In the genomic region with DNA sequence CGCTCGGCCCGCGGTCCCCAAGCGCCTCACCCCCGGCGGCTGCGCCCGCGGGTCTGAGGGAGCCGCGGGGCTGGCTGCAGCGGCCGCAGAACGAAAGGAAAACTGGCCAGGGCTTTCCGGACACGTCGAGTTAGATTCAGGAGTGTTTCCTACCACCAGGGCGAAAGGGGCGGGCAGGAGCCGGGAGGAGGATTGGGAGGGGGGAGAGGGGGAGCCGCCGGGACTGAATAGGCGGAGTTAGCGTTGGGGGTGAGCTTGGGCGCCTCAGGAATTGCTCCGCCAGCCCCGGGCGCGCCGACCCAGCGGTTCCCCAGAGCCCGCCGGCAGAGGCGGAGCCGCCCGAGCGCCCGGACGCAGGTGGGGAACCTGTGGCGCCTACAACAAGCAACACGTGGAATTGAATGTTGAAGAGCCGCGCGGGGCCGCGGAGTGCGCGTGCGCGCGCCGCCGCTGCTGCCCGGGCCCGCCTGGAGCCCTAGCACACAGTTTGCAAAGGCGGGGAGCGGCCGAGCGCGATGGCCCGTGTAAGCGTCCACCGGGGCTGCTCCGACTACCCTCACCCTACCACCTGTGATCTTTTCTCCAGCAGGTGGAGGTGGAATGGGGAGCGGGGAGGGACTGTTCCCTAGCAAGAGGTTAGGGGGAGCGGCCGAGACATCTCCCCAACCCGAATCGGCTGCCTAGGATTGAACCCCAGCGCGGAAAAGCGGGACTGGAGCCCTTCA, we compare ENCODE assay signal across 7 cellular contexts. TPM values are rescaled to one million over a fixed set of nuclear protein-coding genes. Genes with fewer than 3 reads are reported as not detected.
DNase-seq lines count a peak whose midpoint lies in the region; ATAC-seq, FAIRE-seq and TF ChIP-seq lines count a peak whose summit lies in the region.

A gene (minus strand): TSS at position 104 of the 725 bp plus-strand sequence. CDS start 123 bp downstream, outside the sequence.

- H3K4me1 Mint-ChIP-seq in stimulated activated naive CD8-positive, alpha-beta T cell treated with anti-CD3 and anti-CD28 coated beads, Interleukin-15, Interleukin-2, amounts not matched to agents 100 ng/mL and 50 ng/mL, for 24 hours (ENCODE audit: low read depth) = peaks cover 4% of the 10 kb centered on the region

- peak within 1 kb of the TSS; percentile 94 for H3K4me2 ChIP-seq in HepG2 (ENCODE audit: low read depth, low read length)

- FAIRE-seq in H54 (lab: Jason Lieb, UNC) (peak; percentile 81), HepG2 (lab: Jason Lieb, UNC) (no peak)

- peaks cover 6% of the 10 kb centered on the region for H3K9me3 Mint-ChIP-seq in stimulated activated naive CD8-positive, alpha-beta T cell treated with anti-CD3 and anti-CD28 coated beads, Interleukin-15, Interleukin-2, amounts not matched to agents 100 ng/mL and 50 ng/mL, for 24 hours

- H3K36me3 Mint-ChIP-seq in stimulated activated naive CD8-positive, alpha-beta T cell treated with anti-CD3 and anti-CD28 coated beads, Interleukin-15, Interleukin-2, amounts not matched to agents 100 ng/mL and 50 ng/mL, for 24 hours (ENCODE audit: low read depth) = no peaks in the 10 kb centered on the region

- peaks cover 52% of the 10 kb centered on the region for H3K27me3 Mint-ChIP-seq in stimulated activated naive CD8-positive, alpha-beta T cell treated with anti-CD3 and anti-CD28 coated beads, Interleukin-15, Interleukin-2, amounts not matched to agents 100 ng/mL and 50 ng/mL, for 24 hours

- H2AFZ ChIP-seq in HepG2 (ENCODE audit: low read length) = peak within 1 kb of the TSS; percentile 84

- no peak; the same call in 1 of the 2 replicates for TF ChIP-seq CTCF in HepG2 (CRISPR knock-in tag; IDR thresholded peaks at IDR 0.05)

- DNase-seq in H54 (ENCODE audit: insufficient read length, low spot score) (peak; percentile 92), LHCN-M2 (ENCODE audit: low read depth) (peak; percentile 59), SK-N-MC (ENCODE audit: low read depth, low spot score) (no peak), ecto neural progenitor cell (ENCODE audit: low spot score) (peak; percentile 90), HepG2 (ENCODE audit: low spot score) (peak; percentile 86)

- no peak for TF ChIP-seq EP300 in HepG2 (IDR thresholded peaks at IDR 0.05; ENCODE audit: low read depth in 2 of 2, low read length in 2 of 2)
- TF ChIP-seq EP300 in HepG2 (CRISPR knock-in tag; IDR thresholded peaks at IDR 0.05; ENCODE audit: borderline replicate concordance) = no peak

- peaks cover 14% of the 10 kb centered on the region for H3K79me2 ChIP-seq in HepG2 (ENCODE audit: insufficient read depth, low read length)

- H3K36me3 ChIP-seq in SK-N-MC (ENCODE audit: insufficient read depth, low read length) = no peaks in the 10 kb centered on the region; the same call in 1 of the 2 replicates
- H3K36me3 ChIP-seq in HepG2 (replicated peaks in 1 of 2; ENCODE audit: control insufficient read depth in 1 of 2, insufficient read depth in 2 of 2, low read length in 2 of 2) = no peaks in the 10 kb centered on the region

- H3K9me3 ChIP-seq in SK-N-MC (ENCODE audit: low read depth, low read length) (no peaks in the 10 kb centered on the region), HepG2 (ENCODE audit: low read length) (no peaks in the 10 kb centered on the region)

- WGBS in HepG2 (ENCODE audit: low lambda C conversion rate) = 2% methylated on average over 30 of the region's 73 CpGs

- H3K4me3 Mint-ChIP-seq in stimulated activated naive CD8-positive, alpha-beta T cell treated with anti-CD3 and anti-CD28 coated beads, Interleukin-15, Interleukin-2, amounts not matched to agents 100 ng/mL and 50 ng/mL, for 24 hours = peak within 1 kb of the TSS; percentile 48

- intact Hi-C loops in HepG2 (cut with micrococcal nuclease; ENCODE audit: unreplicated experiment) = loop anchor here (1.0 to 5.0 kb wide), 7 partner anchors 84 to 334 kb away; no protein-coding TSS in a partner anchor

- TF ChIP-seq POLR2A in H54 (IDR thresholded peaks at IDR 0.05; ENCODE audit: low read depth, low read length) = 0 out of 2 replicates have a peak, but pooled peaks have one; percentile 28
- peak; percentile 49 to 69 for TF ChIP-seq POLR2A in HepG2 (IDR thresholded peaks at IDR 0.05; ENCODE audit: insufficient read depth in 1 of 2, low read depth in 2 of 2, low read length in 2 of 2)

- ATAC-seq in GM18498 (IDR thresholded peaks at IDR 0.05; ENCODE audit: unreplicated experiment) (peak; percentile 78), HepG2 (peak; percentile 85)

- H3K9ac ChIP-seq in SK-N-MC (ENCODE audit: insufficient read length) = peak within 1 kb of the TSS; percentile 79
- H3K9ac ChIP-seq in HepG2 (ENCODE audit: insufficient read depth, low read depth, low read length) = peak within 1 kb of the TSS; percentile 87

- POLR2A ChIA-PET in HepG2 (lab: Yijun Ruan, JAX) = interaction anchor here (0.5 to 1.6 kb wide), 7 partner anchors 10 to 210 kb away, joined by 3 to 7 read pairs (median 4); no protein-coding TSS in a partner anchor

- no peak within 1 kb of the TSS for H3K27ac Mint-ChIP-seq in stimulated activated naive CD8-positive, alpha-beta T cell treated with anti-CD3 and anti-CD28 coated beads, Interleukin-15, Interleukin-2, amounts not matched to agents 100 ng/mL and 50 ng/mL, for 24 hours

- peak within 1 kb of the TSS; percentile 95 for H3K4me3 ChIP-seq in SK-N-MC
- H3K4me3 ChIP-seq in HepG2 (replicated peaks in 1 of 3; ENCODE audit: insufficient read depth in 1 of 3, low read depth in 2 of 3, low read length in 3 of 3) = peak within 1 kb of the TSS; percentile 81 to 98 (median 92)

- H3K27ac ChIP-seq in SK-N-MC = no peak within 1 kb of the TSS; the same call in 1 of the 2 replicates
- peak within 1 kb of the TSS; percentile 89 for H3K27ac ChIP-seq in HepG2 (ENCODE audit: extremely low read length, insufficient read depth, low read length)

- in situ Hi-C loops in HepG2 (cut with HindIII; ENCODE audit: extremely low pct_ligation_motif_present, low pct_unique_long_range_greater_than_20kb) = loop anchor here (10.0 kb wide), 1 partner anchor 82 kb away; no protein-coding TSS in a partner anchor

- peaks cover 46% of the 10 kb centered on the region for H3K4me1 ChIP-seq in HepG2 (ENCODE audit: insufficient read depth, low read length)

- H3K27me3 ChIP-seq in HepG2 (ENCODE audit: control insufficient read depth in 1 of 2, insufficient read depth in 2 of 2, low read length in 2 of 2) = no peaks in the 10 kb centered on the region; a peak in 1 of 5 replicates

- CTCF ChIA-PET in HepG2 (lab: Yijun Ruan, JAX; ENCODE audit: low intra/inter-chr PET ratio, low total read pairs) = no interaction called here

- no TSS peak for BruUV-seq in HepG2 (replicated peaks; lab: Mats Ljungman, UMichigan)

- no peaks in the 10 kb centered on the region; the same call in 1 of the 2 replicates for H4K20me1 ChIP-seq in HepG2 (ENCODE audit: insufficient read depth, low read length)

- peak; percentile 35 for TF ChIP-seq RAD21 in HepG2 (CRISPR knock-in tag; IDR thresholded peaks at IDR 0.05)

TF ChIP-seq in HepG2, 621 proteins besides CTCF, POLR2A, EP300 and RAD21 (continues in another document):
- TF ChIP-seq, protein P1, sequence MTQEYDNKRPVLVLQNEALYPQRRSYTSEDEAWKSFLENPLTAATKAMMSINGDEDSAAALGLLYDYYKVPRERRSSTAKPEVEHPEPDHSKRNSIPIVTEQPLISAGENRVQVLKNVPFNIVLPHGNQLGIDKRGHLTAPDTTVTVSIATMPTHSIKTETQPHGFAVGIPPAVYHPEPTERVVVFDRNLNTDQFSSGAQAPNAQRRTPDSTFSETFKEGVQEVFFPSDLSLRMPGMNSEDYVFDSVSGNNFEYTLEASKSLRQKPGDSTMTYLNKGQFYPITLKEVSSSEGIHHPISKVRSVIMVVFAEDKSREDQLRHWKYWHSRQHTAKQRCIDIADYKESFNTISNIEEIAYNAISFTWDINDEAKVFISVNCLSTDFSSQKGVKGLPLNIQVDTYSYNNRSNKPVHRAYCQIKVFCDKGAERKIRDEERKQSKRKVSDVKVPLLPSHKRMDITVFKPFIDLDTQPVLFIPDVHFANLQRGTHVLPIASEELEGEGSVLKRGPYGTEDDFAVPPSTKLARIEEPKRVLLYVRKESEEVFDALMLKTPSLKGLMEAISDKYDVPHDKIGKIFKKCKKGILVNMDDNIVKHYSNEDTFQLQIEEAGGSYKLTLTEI (CRISPR knock-in tag; conservative IDR thresholded peaks at IDR 0.05) = no peak

RNA-seq across cellular contexts. Expression of the gene that starts here (rescaled TPM):
- total RNA-seq in LHCN-M2 (2014; rRNA removed) (0.13 and 0.23 TPM in 2 replicates), HepG2 (2016; rRNA removed; fragmentation: Illumina TruSeq; extraction: Trizol) (43.8 and 62.9 TPM in 2 replicates)
- polyA plus RNA-seq in LHCN-M2 (2012) = 0.23 TPM
- total RNA-seq in HepG2 (2016; cell fraction: cytosol; rRNA removed; fragmentation: Illumina TruSeq; extraction: Trizol; ENCODE audit: low read depth) = 6.9 and 7.1 TPM in 2 replicates
- total RNA-seq in HepG2 (2016; cell fraction: insoluble cytoplasmic fraction; rRNA removed; fragmentation: Illumina TruSeq; extraction: Trizol) = 44.1 and 61.2 TPM in 2 replicates
- total RNA-seq in HepG2 (2016; cell fraction: membrane; rRNA removed; fragmentation: Illumina TruSeq; extraction: Trizol) = 12.9 and 13.8 TPM in 2 replicates
- total RNA-seq in HepG2 (2016; cell fraction: nucleus; rRNA removed; fragmentation: Illumina TruSeq; extraction: Trizol) = 35.9 and 36.9 TPM in 2 replicates
- 13.5 and 17.6 TPM in 2 replicates for polyA plus RNA-seq in HepG2 (2011; rRNA removed)
- polyA plus RNA-seq in HepG2 (2011; cell fraction: cytosol; rRNA removed) = 8.6 and 12.4 TPM in 2 replicates
- polyA plus RNA-seq in HepG2 (2011; cell fraction: nucleus; rRNA removed) = 5.3 and 5.6 TPM in 2 replicates
- polyA plus RNA-seq in HepG2 (2012) = 9.4 and 10.1 TPM in 2 replicates
- 1.0 and 1.3 TPM in 2 replicates for polyA plus RNA-seq in HepG2 (2016; cell fraction: cytosol; fragmentation: Illumina TruSeq; extraction: Trizol; ENCODE audit: low read depth)
- polyA plus RNA-seq in HepG2 (2016; cell fraction: insoluble cytoplasmic fraction; fragmentation: Illumina TruSeq; extraction: Trizol; ENCODE audit: low read depth) = 39.5 and 41.4 TPM in 2 replicates
- 4.2 and 4.4 TPM in 2 replicates for polyA plus RNA-seq in HepG2 (2016; cell fraction: membrane; fragmentation: Illumina TruSeq; extraction: Trizol; ENCODE audit: low read depth)
- polyA plus RNA-seq in HepG2 (2016; cell fraction: nucleus; fragmentation: Illumina TruSeq; extraction: Trizol; ENCODE audit: insufficient read depth, low read depth) = 18.8 and 19.0 TPM in 2 replicates
- 4.0 and 26.7 TPM in 2 replicates for polyA minus RNA-seq in HepG2 (2011; rRNA and poly(A)+ RNA removed; ENCODE audit: low replicate concordance)
- 19.0 and 21.3 TPM in 2 replicates for polyA minus RNA-seq in HepG2 (2011; cell fraction: cytosol; rRNA and poly(A)+ RNA removed)
- 61.3 and 65.6 TPM in 2 replicates for polyA minus RNA-seq in HepG2 (2011; cell fraction: nucleus; rRNA and poly(A)+ RNA removed)

Comparison
In these comparisons a context has a peak if more than half of its experiments do, and no peak if none do; other contexts are left out.
1. Peak in DNase-seq in LHCN-M2; RNA of the gene not detected or under 1 TPM.